ENCODE assay signal across 8 cellular contexts in the genomic region with DNA sequence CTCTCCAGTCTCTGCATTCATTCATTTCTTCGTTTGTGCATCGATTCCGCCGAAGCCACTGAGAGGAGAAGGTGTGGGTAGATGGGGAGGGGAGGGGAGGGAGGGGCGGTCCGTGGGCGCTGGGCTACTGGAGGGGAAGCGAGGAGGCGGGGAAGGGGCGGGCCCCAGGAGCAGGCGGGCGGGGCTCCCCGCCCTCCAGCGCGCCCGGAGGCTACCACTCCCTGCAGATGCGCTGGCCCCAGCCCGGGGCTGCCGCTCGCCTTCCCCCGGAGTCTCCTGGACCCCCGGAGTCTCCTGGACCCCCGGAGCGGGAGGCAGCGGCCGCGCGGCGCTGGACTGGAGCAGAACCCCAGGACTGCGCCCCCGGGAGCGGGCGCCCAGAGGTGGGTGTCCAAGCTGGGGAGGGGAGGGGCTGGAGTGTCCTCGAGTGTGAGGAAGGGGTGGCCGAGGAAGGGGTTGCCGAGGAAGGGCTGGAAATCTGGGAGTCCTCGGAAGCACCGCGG.
A peak's percentile ranks its signal among the peaks of the same experiment; 100 is the strongest.
DNase-seq lines count a peak whose midpoint lies in the region; ATAC-seq and TF ChIP-seq lines count a peak whose summit lies in the region.

No MANE protein-coding gene starts in this region.

- ATAC-seq in GM18858 (IDR thresholded peaks at IDR 0.05; ENCODE audit: unreplicated experiment) (peak; percentile 61), HG03060 (IDR thresholded peaks at IDR 0.05; ENCODE audit: low read depth, unreplicated experiment) (peak; percentile 32)

- H3K9me3 Mint-ChIP-seq in activated CD4-positive, alpha-beta memory T cell treated with anti-CD3 and anti-CD28 coated beads for 36 hours, result no peaks in the 10 kb centered on the region

- peak overlapping the region; percentile 45 for H3K23ac ChIP-seq in mesendoderm (ENCODE audit: low read length)

- H3K79me1 ChIP-seq in mesendoderm (ENCODE audit: low read length), result no peaks in the 10 kb centered on the region

- no peak overlapping the region for H2BK5ac ChIP-seq in mesendoderm (ENCODE audit: low read length)

- peaks cover under 1% of the 10 kb centered on the region for H3K79me2 ChIP-seq in mesendoderm (ENCODE audit: control insufficient read depth, insufficient read depth, low read length)

- H3K4me1 ChIP-seq in A673 (ENCODE audit: insufficient read depth, low read length, poor library complexity, severe bottlenecking) (no peaks in the 10 kb centered on the region), mesendoderm (ENCODE audit: control insufficient read depth, low read depth, low read length) (peaks cover 5% of the 10 kb centered on the region)

- no peaks in the 10 kb centered on the region for H3K36me3 ChIP-seq in A673 (ENCODE audit: insufficient read depth, low read length, poor library complexity, severe bottlenecking)
- H3K36me3 ChIP-seq in mesendoderm (ENCODE audit: control insufficient read depth, insufficient read depth, low read length), result no peaks in the 10 kb centered on the region

- no peak overlapping the region for H2AK5ac ChIP-seq in mesendoderm (ENCODE audit: low read length)

- H3K4me3 ChIP-seq in A673 (ENCODE audit: low read depth, low read length, poor library complexity, severe bottlenecking) (peak overlapping the region; percentile 79), mesendoderm (ENCODE audit: low read length) (peak overlapping the region; percentile 71)

- H3K4ac ChIP-seq in mesendoderm (ENCODE audit: low read depth, low read length), result no peak overlapping the region

- peaks cover 13% of the 10 kb centered on the region for H3K27me3 Mint-ChIP-seq in activated CD4-positive, alpha-beta memory T cell treated with anti-CD3 and anti-CD28 coated beads for 36 hours

- POLR2A ChIA-PET in A673 (lab: Charles Lee; ENCODE audit: low non-redundant PET), result no interaction called here
- POLR2A ChIA-PET in activated CD4-positive, alpha-beta memory T cell treated with anti-CD3 and anti-CD28 coated beads for 36 hours (lab: Charles Lee), result interaction anchor here (0.6 to 2.5 kb wide), 6 partner anchors 80 to 1544 kb away, joined by 3 to 13 read pairs (median 6); no protein-coding TSS in a partner anchor

- peak overlapping the region; percentile 79 for H3K9ac ChIP-seq in mesendoderm (ENCODE audit: low read length)

- peak overlapping the region; percentile 81 for H3K18ac ChIP-seq in mesendoderm (ENCODE audit: low read length)

- no peak overlapping the region for H2BK120ac ChIP-seq in mesendoderm (ENCODE audit: low read depth, low read length)

- peak overlapping the region; percentile 90 for H3K4me3 Mint-ChIP-seq in activated CD4-positive, alpha-beta memory T cell treated with anti-CD3 and anti-CD28 coated beads for 36 hours

- H2BK15ac ChIP-seq in mesendoderm (replicated peaks; ENCODE audit: low read depth), result no peak overlapping the region

- H3K4me1 Mint-ChIP-seq in activated CD4-positive, alpha-beta memory T cell treated with anti-CD3 and anti-CD28 coated beads for 36 hours (ENCODE audit: low read depth), result peaks cover 39% of the 10 kb centered on the region

- peak overlapping the region; percentile 72 for H3K27ac Mint-ChIP-seq in activated CD4-positive, alpha-beta memory T cell treated with anti-CD3 and anti-CD28 coated beads for 36 hours

- DNase-seq in A673 (ENCODE audit: low spot score), result peak; percentile 80
- peak; percentile 14 for DNase-seq in NCI-H526 treated with DMSO at 0.1 percent for 48 hours (lab: John Stamatoyannopoulos, UW)
- DNase-seq in activated CD4-positive, alpha-beta memory T cell treated with anti-CD3 and anti-CD28 coated beads for 36 hours, result peak; percentile 89
- peak; percentile 39 for DNase-seq in effector CD8-positive, alpha-beta T cell (lab: John Stamatoyannopoulos, UW)
- DNase-seq in mesendoderm, result peak; percentile 79
- peak; percentile 48 for DNase-seq in stimulated activated CD8-positive, alpha-beta memory T cell treated with anti-CD3 and anti-CD28 coated beads, Interleukin-15, amount 100 ng/mL, for 24 hours (ENCODE audit: low read depth)

- no peak for TF ChIP-seq CTCF in A673 (conservative IDR thresholded peaks at IDR 0.05; ENCODE audit: low read depth, low read length)

- H3K4me2 ChIP-seq in mesendoderm (ENCODE audit: low read length), result peak overlapping the region; percentile 98

- no CpG with 5 or more reads among the region's 39 CpGs for WGBS in mesendoderm (ENCODE audit: extremely low coverage, insufficient coverage, low lambda C conversion rate)

- no TSS peak for BruUV-seq in A673 (replicated peaks; lab: Mats Ljungman, UMichigan)

- H4K5ac ChIP-seq in mesendoderm (ENCODE audit: low read length), result no peak overlapping the region

- H3K27ac ChIP-seq in A673 (ENCODE audit: low read depth, low read length, poor library complexity, severe bottlenecking) (no peak overlapping the region), mesendoderm (ENCODE audit: low read depth, low read length) (no peak overlapping the region)

- no peaks in the 10 kb centered on the region for H3K9me3 ChIP-seq in A673 (ENCODE audit: low read depth, low read length, poor library complexity, severe bottlenecking)

- intact Hi-C loops in A673 (cut with micrococcal nuclease; ENCODE audit: unreplicated experiment), result no loop called here
- intact Hi-C loops in activated CD4-positive, alpha-beta memory T cell treated with anti-CD3 and anti-CD28 coated beads for 36 hours (cut with micrococcal nuclease), result loop anchor here (1.0 to 2.0 kb wide), 4 partner anchors 74 to 154 kb away; no protein-coding TSS in a partner anchor

- H3K56ac ChIP-seq in mesendoderm (ENCODE audit: low read length), result peak overlapping the region; percentile 89

- H4K8ac ChIP-seq in mesendoderm (ENCODE audit: low read depth, low read length), result no peak overlapping the region

- peaks cover 16% of the 10 kb centered on the region for H3K36me3 Mint-ChIP-seq in activated CD4-positive, alpha-beta memory T cell treated with anti-CD3 and anti-CD28 coated beads for 36 hours

- CTCF ChIA-PET in A673 (lab: Charles Lee), result no interaction called here
- CTCF ChIA-PET in activated CD4-positive, alpha-beta memory T cell treated with anti-CD3 and anti-CD28 coated beads for 36 hours (lab: Charles Lee), result interaction anchor here (1.0 kb wide), 1 partner anchor 100 kb away, joined by 3 read pairs; no protein-coding TSS in a partner anchor

- H3K27me3 ChIP-seq in A673 (replicated peaks; ENCODE audit: insufficient read depth, low read depth, low read length, poor library complexity) (no peaks in the 10 kb centered on the region), mesendoderm (ENCODE audit: insufficient read depth, low read length, poor library complexity) (no peaks in the 10 kb centered on the region)

Comparison
In these comparisons a context has a peak if more than half of its experiments do, and no peak if none do; other contexts are left out.
1. DNase-seq: peak in every context shown above with its lines; median percentile 89 in activated CD4-positive, alpha-beta memory T cell treated with anti-CD3 and anti-CD28 coated beads for 36 hours; 80 in A673; 79 in mesendoderm; 48 in stimulated activated CD8-positive, alpha-beta memory T cell treated with anti-CD3 and anti-CD28 coated beads, Interleukin-15, amount 100 ng/mL, for 24 hours; 39 in effector CD8-positive, alpha-beta T cell; 14 in NCI-H526 treated with DMSO at 0.1 percent for 48 hours.